In the genomic region with DNA sequence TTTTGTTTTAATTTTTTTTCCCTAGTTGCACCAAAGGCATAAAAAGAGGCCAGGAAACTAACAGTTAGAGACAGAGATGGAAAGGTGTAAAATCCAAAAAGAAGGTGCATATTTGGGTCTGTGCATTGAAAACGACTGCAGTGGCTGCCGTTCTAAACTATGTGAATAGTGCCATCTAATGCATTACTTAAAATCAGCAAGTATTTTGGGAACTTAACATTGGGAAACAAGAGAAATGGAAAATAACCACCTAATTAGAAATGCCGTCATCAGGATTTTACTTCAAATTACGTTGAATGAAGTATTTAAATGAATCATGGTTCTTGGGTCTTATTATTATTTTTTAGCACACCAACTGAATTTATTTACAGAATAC, we compare ENCODE assay signal across 1 cellular context.
TF ChIP-seq lines count a peak whose summit lies in the region.

No MANE protein-coding gene starts in this region.

TF ChIP-seq in GM23338, 12 proteins besides CTCF, POLR2A, EP300 and RAD21 (continued from another document):
- TF ChIP-seq ZNF462 (CRISPR knock-in tag; IDR thresholded peaks at IDR 0.05): no peak
- TF ChIP-seq POLR2AphosphoS5 (IDR thresholded peaks at IDR 0.05; ENCODE audit: low read depth): no peak
- TF ChIP-seq JUNB (IDR thresholded peaks at IDR 0.05; ENCODE audit: unreplicated experiment): no peak
- TF ChIP-seq ZNF114 (CRISPR knock-in tag; IDR thresholded peaks at IDR 0.05): no peak
TF ChIP-seq in GM23338: peak in this region for 0.
